1 cellular context compared by ENCODE assay signal in the genomic region with DNA sequence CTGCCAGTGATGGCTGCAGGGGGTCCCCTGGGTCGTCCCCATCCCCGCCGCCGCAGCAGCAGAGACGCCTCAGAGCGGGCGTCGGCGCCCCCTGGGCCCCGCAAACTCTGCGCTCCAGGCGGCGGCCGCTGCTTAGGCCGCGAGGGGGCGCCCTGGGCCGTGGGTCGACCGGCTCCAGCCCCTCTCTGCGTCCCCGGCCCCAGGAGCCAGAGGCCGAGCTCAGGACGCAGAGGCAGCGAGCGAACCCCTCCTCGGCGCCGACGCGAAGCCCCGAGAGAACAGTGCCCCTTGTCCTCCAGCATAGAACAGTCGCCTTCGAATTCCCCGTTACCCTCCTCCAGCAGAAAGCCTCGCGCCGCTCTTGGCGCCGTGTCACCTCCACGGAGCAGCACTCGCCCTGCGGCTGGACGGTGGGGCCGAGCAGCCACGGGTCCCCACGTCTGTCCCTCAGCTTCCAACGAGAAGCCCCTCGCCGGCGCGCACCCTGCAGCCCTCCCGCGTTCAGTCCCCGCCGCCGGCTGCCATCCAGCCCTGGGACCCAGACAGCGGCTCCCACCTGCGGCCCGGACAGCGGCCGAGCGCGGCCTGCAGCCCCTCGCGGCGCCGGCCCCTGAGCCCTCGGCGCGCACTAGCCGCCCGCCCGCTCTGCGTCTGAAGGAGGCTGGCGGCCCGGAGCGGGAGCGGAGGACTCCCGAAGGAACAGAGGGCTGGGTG.
TF ChIP-seq lines count a peak whose summit lies in the region.

No MANE protein-coding gene starts in this region.

TF ChIP-seq in HCT116, 20 proteins besides CTCF, POLR2A, EP300 and RAD21 (continued from another document):
- TF ChIP-seq EGR1 (IDR thresholded peaks at IDR 0.05; ENCODE audit: low read depth) (no peak), JUND (IDR thresholded peaks at IDR 0.05) (no peak), ZNF274 (IDR thresholded peaks at IDR 0.05; ENCODE audit: low read depth, low read length) (no peak), YY1 (IDR thresholded peaks at IDR 0.05; ENCODE audit: extremely low read depth, insufficient replicate concordance, low read depth, low read length) (peak; percentile 36), ZFX (IDR thresholded peaks at IDR 0.05) (peak; percentile 73)
- TF ChIP-seq, protein P1, sequence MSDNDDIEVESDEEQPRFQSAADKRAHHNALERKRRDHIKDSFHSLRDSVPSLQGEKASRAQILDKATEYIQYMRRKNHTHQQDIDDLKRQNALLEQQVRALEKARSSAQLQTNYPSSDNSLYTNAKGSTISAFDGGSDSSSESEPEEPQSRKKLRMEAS (IDR thresholded peaks at IDR 0.05) = no peak
- TF ChIP-seq, protein P2, sequence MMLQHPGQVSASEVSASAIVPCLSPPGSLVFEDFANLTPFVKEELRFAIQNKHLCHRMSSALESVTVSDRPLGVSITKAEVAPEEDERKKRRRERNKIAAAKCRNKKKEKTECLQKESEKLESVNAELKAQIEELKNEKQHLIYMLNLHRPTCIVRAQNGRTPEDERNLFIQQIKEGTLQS (IDR thresholded peaks at IDR 0.05) = no peak
